23 cellular contexts compared by ENCODE assay signal in genomic region chr12:113083863-113084430, GRCh38. TPM values are rescaled to one million over a fixed set of nuclear protein-coding genes. Genes with fewer than 3 reads are reported as not detected.
A peak's percentile ranks its signal among the peaks of the same experiment; 100 is the strongest.
DNase-seq lines count a peak whose midpoint lies in the region; ATAC-seq, FAIRE-seq and TF ChIP-seq lines count a peak whose summit lies in the region.
"Had no signal": no experiment of that assay in that cellular context is flagged by ENCODE, and none has a peak within 500 bp of the region (broad histone marks: within the 10 kb centered on the region; RNA-seq: fewer than 3 reads in every experiment).

No MANE protein-coding gene starts in this region.

- WGBS in HepG2 (ENCODE audit: low lambda C conversion rate) = 48% methylated on average over 4 of the region's 11 CpGs

- no peak for TF ChIP-seq RAD21 in HepG2 (CRISPR knock-in tag; IDR thresholded peaks at IDR 0.05)

- in situ Hi-C loops in HepG2 (cut with HindIII; ENCODE audit: extremely low pct_ligation_motif_present, low pct_unique_long_range_greater_than_20kb) (no loop called here), brain microvascular endothelial cell (cut with HindIII; ENCODE audit: low pct_ligation_motif_present, low sequenced_read_pairs) (no loop called here)

- CTCF ChIA-PET in activated naive CD4-positive, alpha-beta T cell treated with anti-CD3 and anti-CD28 coated beads for 36 hours (lab: Charles Lee) = no interaction called here
- CTCF ChIA-PET in HepG2 (lab: Yijun Ruan, JAX; ENCODE audit: low intra/inter-chr PET ratio, low total read pairs) = no interaction called here

- H4K20me1 ChIP-seq in HepG2 (ENCODE audit: insufficient read depth, low read length) = no peaks in the 10 kb centered on the region

- FAIRE-seq in HepG2 (lab: Jason Lieb, UNC) = no peak
- FAIRE-seq: GM18507, urothelium cell line had no signal

- intact Hi-C loops in activated naive CD4-positive, alpha-beta T cell treated with anti-CD3 and anti-CD28 coated beads for 36 hours (cut with micrococcal nuclease) = no loop called here
- intact Hi-C loops in activated T-helper 1 cell treated with anti-CD3 and anti-CD28 coated beads, Interleukin-12 subunit alpha, Interleukin-12 subunit beta, Interleukin-2, Interleukin-4 antibody, amounts not matched to agents 30 ng/mL and 10 ng/mL and 1 ng/mL, durations not matched to agents 14 hours and 24 hours and 36 hours (cut with micrococcal nuclease) = no loop called here
- intact Hi-C loops in HepG2 (cut with micrococcal nuclease; ENCODE audit: unreplicated experiment) = no loop called here

- H3K36me3 Mint-ChIP-seq in activated naive CD4-positive, alpha-beta T cell treated with anti-CD3 and anti-CD28 coated beads for 36 hours (ENCODE audit: low read depth) = no peaks in the 10 kb centered on the region
- no peaks in the 10 kb centered on the region for H3K36me3 Mint-ChIP-seq in activated T-helper 1 cell treated with anti-CD3 and anti-CD28 coated beads, Interleukin-12 subunit alpha, Interleukin-12 subunit beta, Interleukin-2, Interleukin-4 antibody, amounts not matched to agents 30 ng/mL and 10 ng/mL and 1 ng/mL, durations not matched to agents 14 hours and 24 hours and 36 hours (ENCODE audit: low read depth)
- H3K36me3 Mint-ChIP-seq in stimulated activated naive B cell treated with anti-CD40 and anti-IgM and Interleukin-4, amounts not matched to agents 10 μg/mL and 1 μg/mL and 100 μg/mL, for 72 hours = peaks cover 82 to 94% of the 10 kb centered on the region in 2 donors

- H3K4me1 Mint-ChIP-seq in activated naive CD4-positive, alpha-beta T cell treated with anti-CD3 and anti-CD28 coated beads for 36 hours (ENCODE audit: low read depth) = peaks cover 44% of the 10 kb centered on the region
- peaks cover 6% of the 10 kb centered on the region for H3K4me1 Mint-ChIP-seq in activated T-helper 1 cell treated with anti-CD3 and anti-CD28 coated beads, Interleukin-12 subunit alpha, Interleukin-12 subunit beta, Interleukin-2, Interleukin-4 antibody, amounts not matched to agents 30 ng/mL and 10 ng/mL and 1 ng/mL, durations not matched to agents 14 hours and 24 hours and 36 hours (ENCODE audit: low read depth)
- peaks cover 80 to 100% of the 10 kb centered on the region in 2 donors for H3K4me1 Mint-ChIP-seq in stimulated activated naive B cell treated with anti-CD40 and anti-IgM and Interleukin-4, amounts not matched to agents 10 μg/mL and 1 μg/mL and 100 μg/mL, for 72 hours

- TF ChIP-seq CTCF in HepG2 (CRISPR knock-in tag; IDR thresholded peaks at IDR 0.05) (no peak), brain microvascular endothelial cell (IDR thresholded peaks at IDR 0.05; ENCODE audit: low read depth, low read length, missing control alignments) (no peak)

- no peak for TF ChIP-seq POLR2A in HepG2 (IDR thresholded peaks at IDR 0.05; ENCODE audit: insufficient read depth in 1 of 2, low read depth in 2 of 2, low read length in 2 of 2)

- ATAC-seq in HepG2 = no peak
- peak; percentile 54 to 59 for ATAC-seq in stimulated activated naive B cell treated with anti-CD40 and anti-IgM and Interleukin-4, amounts not matched to agents 10 μg/mL and 1 μg/mL and 100 μg/mL, for 72 hours (replicated peaks)
- ATAC-seq in HG03342 (IDR thresholded peaks at IDR 0.05; ENCODE audit: unreplicated experiment) = no peak
- ATAC-seq in GM21717 (IDR thresholded peaks at IDR 0.05; ENCODE audit: unreplicated experiment) = no peak
- ATAC-seq: left colon had no signal

- no TSS peak for BruUV-seq in HepG2 (replicated peaks; lab: Mats Ljungman, UMichigan)

- H3K9me3 ChIP-seq in HepG2 (ENCODE audit: low read length) = no peaks in the 10 kb centered on the region
- H3K9me3 ChIP-seq: adrenal gland, Peyer's patch, prostate gland had no signal

- no peaks in the 10 kb centered on the region for H3K79me2 ChIP-seq in HepG2 (ENCODE audit: insufficient read depth, low read length)

- no peaks in the 10 kb centered on the region for H3K27me3 Mint-ChIP-seq in activated naive CD4-positive, alpha-beta T cell treated with anti-CD3 and anti-CD28 coated beads for 36 hours (ENCODE audit: low read depth)
- H3K27me3 Mint-ChIP-seq in activated T-helper 1 cell treated with anti-CD3 and anti-CD28 coated beads, Interleukin-12 subunit alpha, Interleukin-12 subunit beta, Interleukin-2, Interleukin-4 antibody, amounts not matched to agents 30 ng/mL and 10 ng/mL and 1 ng/mL, durations not matched to agents 14 hours and 24 hours and 36 hours (ENCODE audit: insufficient read depth) = no peaks in the 10 kb centered on the region
- H3K27me3 Mint-ChIP-seq in stimulated activated naive B cell treated with anti-CD40 and anti-IgM and Interleukin-4, amounts not matched to agents 10 μg/mL and 1 μg/mL and 100 μg/mL, for 72 hours = no peaks in the 10 kb centered on the region

- H3K27ac Mint-ChIP-seq in activated naive CD4-positive, alpha-beta T cell treated with anti-CD3 and anti-CD28 coated beads for 36 hours = peak overlapping the region; percentile 67
- peak overlapping the region; percentile 35 for H3K27ac Mint-ChIP-seq in activated T-helper 1 cell treated with anti-CD3 and anti-CD28 coated beads, Interleukin-12 subunit alpha, Interleukin-12 subunit beta, Interleukin-2, Interleukin-4 antibody, amounts not matched to agents 30 ng/mL and 10 ng/mL and 1 ng/mL, durations not matched to agents 14 hours and 24 hours and 36 hours
- peak overlapping the region; percentile 93 for H3K27ac Mint-ChIP-seq in stimulated activated naive B cell treated with anti-CD40 and anti-IgM and Interleukin-4, amounts not matched to agents 10 μg/mL and 1 μg/mL and 100 μg/mL, for 72 hours

- no peak for DNase-seq in activated naive CD4-positive, alpha-beta T cell treated with anti-CD3 and anti-CD28 coated beads for 36 hours
- DNase-seq in activated naive CD4-positive, alpha-beta T cell treated with anti-CD3 and anti-CD28 coated beads, Interleukin-2, amount 50 U/mL, for 16 hours = no peak
- no peak for DNase-seq in activated T-helper 1 cell treated with anti-CD3 and anti-CD28 coated beads, Interleukin-12 subunit alpha, Interleukin-12 subunit beta, Interleukin-2, Interleukin-4 antibody, amounts not matched to agents 30 ng/mL and 10 ng/mL and 1 ng/mL, durations not matched to agents 14 hours and 24 hours and 36 hours (ENCODE audit: low spot score)
- no peak for DNase-seq in HepG2 (ENCODE audit: low spot score)
- peak; percentile 75 for DNase-seq in stimulated activated naive B cell treated with anti-CD40 and anti-IgM and Interleukin-4, amounts not matched to agents 10 μg/mL and 1 μg/mL and 100 μg/mL, for 72 hours
- no peak for DNase-seq in brain microvascular endothelial cell
- DNase-seq: activated T-cell treated with anti-CD3 and anti-CD28 coated beads, Interleukin-2, amount 50 U/mL, for 1 hour; DMS79 treated with DMSO at 0.1 percent for 48 hours; HCEC 1CT; Kasumi-1; left colon; NCI-H2171; NCI-H748 treated with DMSO at 0.1 percent for 48 hours; stimulated activated naive CD4-positive, alpha-beta T cell had no signal

- no peak overlapping the region for H3K4me3 Mint-ChIP-seq in activated naive CD4-positive, alpha-beta T cell treated with anti-CD3 and anti-CD28 coated beads for 36 hours
- H3K4me3 Mint-ChIP-seq in activated T-helper 1 cell treated with anti-CD3 and anti-CD28 coated beads, Interleukin-12 subunit alpha, Interleukin-12 subunit beta, Interleukin-2, Interleukin-4 antibody, amounts not matched to agents 30 ng/mL and 10 ng/mL and 1 ng/mL, durations not matched to agents 14 hours and 24 hours and 36 hours = no peak overlapping the region
- peak overlapping the region in 1 of 2 donors; percentile 69 for H3K4me3 Mint-ChIP-seq in stimulated activated naive B cell treated with anti-CD40 and anti-IgM and Interleukin-4, amounts not matched to agents 10 μg/mL and 1 μg/mL and 100 μg/mL, for 72 hours

- H3K27me3 ChIP-seq in HepG2 (ENCODE audit: control insufficient read depth in 1 of 2, insufficient read depth in 2 of 2, low read length in 2 of 2) (no peaks in the 10 kb centered on the region), brain microvascular endothelial cell (replicated peaks) (peaks cover 2% of the 10 kb centered on the region)
- H3K27me3 ChIP-seq: adrenal gland, Peyer's patch had no signal

- H2AFZ ChIP-seq in HepG2 (ENCODE audit: low read length) = no peak overlapping the region

- peaks cover 17% of the 10 kb centered on the region for H3K4me1 ChIP-seq in HepG2 (ENCODE audit: insufficient read depth, low read length)
- H3K4me1 ChIP-seq: prostate gland had no signal

- no peak overlapping the region for H3K4me2 ChIP-seq in HepG2 (ENCODE audit: low read depth, low read length)

- no peaks in the 10 kb centered on the region for H3K36me3 ChIP-seq in HepG2 (replicated peaks in 1 of 2; ENCODE audit: control insufficient read depth in 1 of 2, insufficient read depth in 2 of 2, low read length in 2 of 2)
- no peaks in the 10 kb centered on the region for H3K36me3 ChIP-seq in brain microvascular endothelial cell (replicated peaks)
- H3K36me3 ChIP-seq: adrenal gland, Peyer's patch, prostate gland had no signal

- no peak overlapping the region for H3K27ac ChIP-seq in HepG2 (ENCODE audit: extremely low read length, insufficient read depth, low read length)
- no peak overlapping the region for H3K27ac ChIP-seq in brain microvascular endothelial cell
- H3K27ac ChIP-seq: adrenal gland, prostate gland had no signal

- H3K4me3 ChIP-seq in HepG2 (replicated peaks in 1 of 3; ENCODE audit: insufficient read depth in 1 of 3, low read depth in 2 of 3, low read length in 3 of 3) (no peak overlapping the region), brain microvascular endothelial cell (ENCODE audit: low read depth, low read length) (no peak overlapping the region)
- H3K4me3 ChIP-seq: adrenal gland, Peyer's patch, prostate gland had no signal

- POLR2A ChIA-PET in HepG2 (lab: Yijun Ruan, JAX) = no interaction called here

- peaks cover 2% of the 10 kb centered on the region for H3K9me3 Mint-ChIP-seq in activated naive CD4-positive, alpha-beta T cell treated with anti-CD3 and anti-CD28 coated beads for 36 hours
- no peaks in the 10 kb centered on the region for H3K9me3 Mint-ChIP-seq in activated T-helper 1 cell treated with anti-CD3 and anti-CD28 coated beads, Interleukin-12 subunit alpha, Interleukin-12 subunit beta, Interleukin-2, Interleukin-4 antibody, amounts not matched to agents 30 ng/mL and 10 ng/mL and 1 ng/mL, durations not matched to agents 14 hours and 24 hours and 36 hours
- H3K9me3 Mint-ChIP-seq in stimulated activated naive B cell treated with anti-CD40 and anti-IgM and Interleukin-4, amounts not matched to agents 10 μg/mL and 1 μg/mL and 100 μg/mL, for 72 hours = peaks cover 4 to 5% of the 10 kb centered on the region in 2 donors

- H3K9ac ChIP-seq in HepG2 (ENCODE audit: insufficient read depth, low read depth, low read length) = no peak overlapping the region

- TF ChIP-seq EP300 in HepG2 (IDR thresholded peaks at IDR 0.05; ENCODE audit: low read depth in 2 of 2, low read length in 2 of 2) (no peak), HepG2 (CRISPR knock-in tag; IDR thresholded peaks at IDR 0.05; ENCODE audit: borderline replicate concordance) (no peak)

RNA-seq across cellular contexts. Expression of gene DTX1, which starts 27.4 kb away (rescaled TPM):
- 10 to 100 TPM in 1 of 2 experiments, 1 to 10 TPM in 1; 8.3 to 10.7 TPM for total RNA-seq in activated naive CD4-positive, alpha-beta T cell treated with anti-CD3 and anti-CD28 coated beads for 36 hours
- total RNA-seq in activated T-helper 1 cell treated with anti-CD3 and anti-CD28 coated beads, Interleukin-12 subunit alpha, Interleukin-12 subunit beta, Interleukin-2, Interleukin-4 antibody, amounts not matched to agents 30 ng/mL and 10 ng/mL and 1 ng/mL, durations not matched to agents 14 hours and 24 hours and 36 hours = 0.29 TPM in 2 replicates
- total RNA-seq in HepG2 (2016; rRNA removed; fragmentation: Illumina TruSeq; extraction: Trizol) = not detected in 2 replicates
- not detected in 2 replicates for total RNA-seq in HepG2 (2016; cell fraction: cytosol; rRNA removed; fragmentation: Illumina TruSeq; extraction: Trizol; ENCODE audit: low read depth)
- total RNA-seq in HepG2 (2016; cell fraction: insoluble cytoplasmic fraction; rRNA removed; fragmentation: Illumina TruSeq; extraction: Trizol) = not detected in 2 replicates
- total RNA-seq in HepG2 (2016; cell fraction: membrane; rRNA removed; fragmentation: Illumina TruSeq; extraction: Trizol) = not detected in 2 replicates
- total RNA-seq in HepG2 (2016; cell fraction: nucleus; rRNA removed; fragmentation: Illumina TruSeq; extraction: Trizol) = not detected in 2 replicates
- not detected in 2 replicates for polyA plus RNA-seq in HepG2 (2011; rRNA removed)
- not detected in 2 replicates for polyA plus RNA-seq in HepG2 (2011; cell fraction: cytosol; rRNA removed)
- not detected in 2 replicates for polyA plus RNA-seq in HepG2 (2011; cell fraction: nucleus; rRNA removed)
- not detected in 2 replicates for polyA plus RNA-seq in HepG2 (2012)
- polyA plus RNA-seq in HepG2 (2016; cell fraction: cytosol; fragmentation: Illumina TruSeq; extraction: Trizol; ENCODE audit: low read depth) = not detected in 2 replicates
- not detected in 2 replicates for polyA plus RNA-seq in HepG2 (2016; cell fraction: insoluble cytoplasmic fraction; fragmentation: Illumina TruSeq; extraction: Trizol; ENCODE audit: low read depth)
- polyA plus RNA-seq in HepG2 (2016; cell fraction: membrane; fragmentation: Illumina TruSeq; extraction: Trizol; ENCODE audit: low read depth) = not detected in 2 replicates
- polyA plus RNA-seq in HepG2 (2016; cell fraction: nucleus; fragmentation: Illumina TruSeq; extraction: Trizol; ENCODE audit: insufficient read depth, low read depth) = not detected in 2 replicates
- not detected in 2 replicates for polyA minus RNA-seq in HepG2 (2011; rRNA and poly(A)+ RNA removed; ENCODE audit: low replicate concordance)
- polyA minus RNA-seq in HepG2 (2011; cell fraction: cytosol; rRNA and poly(A)+ RNA removed) = not detected in 2 replicates
- polyA minus RNA-seq in HepG2 (2011; cell fraction: nucleus; rRNA and poly(A)+ RNA removed) = not detected in 2 replicates

RNA-seq across cellular contexts. Expression of gene RASAL1, which starts 51.6 kb away (rescaled TPM):
- 1 to 10 TPM; 2.6 to 3.2 TPM for total RNA-seq in activated naive CD4-positive, alpha-beta T cell treated with anti-CD3 and anti-CD28 coated beads for 36 hours
- total RNA-seq in activated T-helper 1 cell treated with anti-CD3 and anti-CD28 coated beads, Interleukin-12 subunit alpha, Interleukin-12 subunit beta, Interleukin-2, Interleukin-4 antibody, amounts not matched to agents 30 ng/mL and 10 ng/mL and 1 ng/mL, durations not matched to agents 14 hours and 24 hours and 36 hours = 0.10 and 0.34 TPM in 2 replicates
- total RNA-seq in HepG2 (2016; rRNA removed; fragmentation: Illumina TruSeq; extraction: Trizol) = not detected in 2 replicates
- total RNA-seq in HepG2 (2016; cell fraction: cytosol; rRNA removed; fragmentation: Illumina TruSeq; extraction: Trizol; ENCODE audit: low read depth) = 0.18 TPM in 1 of 2 replicates, not detected in the other
- total RNA-seq in HepG2 (2016; cell fraction: insoluble cytoplasmic fraction; rRNA removed; fragmentation: Illumina TruSeq; extraction: Trizol) = not detected in 2 replicates
- not detected in 2 replicates for total RNA-seq in HepG2 (2016; cell fraction: membrane; rRNA removed; fragmentation: Illumina TruSeq; extraction: Trizol)
- not detected in 2 replicates for total RNA-seq in HepG2 (2016; cell fraction: nucleus; rRNA removed; fragmentation: Illumina TruSeq; extraction: Trizol)
- polyA plus RNA-seq in HepG2 (2011; rRNA removed) = not detected in 2 replicates
- not detected in 2 replicates for polyA plus RNA-seq in HepG2 (2011; cell fraction: cytosol; rRNA removed)
- polyA plus RNA-seq in HepG2 (2011; cell fraction: nucleus; rRNA removed) = 0.07 and 0.31 TPM in 2 replicates
- polyA plus RNA-seq in HepG2 (2012) = not detected in 2 replicates
- polyA plus RNA-seq in HepG2 (2016; cell fraction: cytosol; fragmentation: Illumina TruSeq; extraction: Trizol; ENCODE audit: low read depth) = 0.12 TPM in 1 of 2 replicates, not detected in the other
- polyA plus RNA-seq in HepG2 (2016; cell fraction: insoluble cytoplasmic fraction; fragmentation: Illumina TruSeq; extraction: Trizol; ENCODE audit: low read depth) = not detected in 2 replicates
- not detected in 2 replicates for polyA plus RNA-seq in HepG2 (2016; cell fraction: membrane; fragmentation: Illumina TruSeq; extraction: Trizol; ENCODE audit: low read depth)
- polyA plus RNA-seq in HepG2 (2016; cell fraction: nucleus; fragmentation: Illumina TruSeq; extraction: Trizol; ENCODE audit: insufficient read depth, low read depth) = 0.72 TPM in 1 of 2 replicates, not detected in the other
- polyA minus RNA-seq in HepG2 (2011; rRNA and poly(A)+ RNA removed; ENCODE audit: low replicate concordance) = 0.30 TPM in 1 of 2 replicates, not detected in the other
- polyA minus RNA-seq in HepG2 (2011; cell fraction: cytosol; rRNA and poly(A)+ RNA removed) = not detected in 2 replicates
- not detected in 2 replicates for polyA minus RNA-seq in HepG2 (2011; cell fraction: nucleus; rRNA and poly(A)+ RNA removed)
- total RNA-seq: A172, myocyte had no signal

Comparison
In these comparisons a context has a peak if more than half of its experiments do, and no peak if none do; other contexts are left out.
1. H3K27ac Mint-ChIP-seq: peak in every context shown above with its lines; median percentile 93 in stimulated activated naive B cell treated with anti-CD40 and anti-IgM and Interleukin-4, amounts not matched to agents 10 μg/mL and 1 μg/mL and 100 μg/mL, for 72 hours; 67 in activated naive CD4-positive, alpha-beta T cell treated with anti-CD3 and anti-CD28 coated beads for 36 hours; 35 in activated T-helper 1 cell treated with anti-CD3 and anti-CD28 coated beads, Interleukin-12 subunit alpha, Interleukin-12 subunit beta, Interleukin-2, Interleukin-4 antibody, amounts not matched to agents 30 ng/mL and 10 ng/mL and 1 ng/mL, durations not matched to agents 14 hours and 24 hours and 36 hours.
2. ATAC-seq: peak in stimulated activated naive B cell treated with anti-CD40 and anti-IgM and Interleukin-4, amounts not matched to agents 10 μg/mL and 1 μg/mL and 100 μg/mL, for 72 hours (2 of 2); none in HepG2 (single experiment), HG03342 (single experiment) and GM21717 (single experiment).